8 cellular contexts compared by ENCODE assay signal in the genomic region with DNA sequence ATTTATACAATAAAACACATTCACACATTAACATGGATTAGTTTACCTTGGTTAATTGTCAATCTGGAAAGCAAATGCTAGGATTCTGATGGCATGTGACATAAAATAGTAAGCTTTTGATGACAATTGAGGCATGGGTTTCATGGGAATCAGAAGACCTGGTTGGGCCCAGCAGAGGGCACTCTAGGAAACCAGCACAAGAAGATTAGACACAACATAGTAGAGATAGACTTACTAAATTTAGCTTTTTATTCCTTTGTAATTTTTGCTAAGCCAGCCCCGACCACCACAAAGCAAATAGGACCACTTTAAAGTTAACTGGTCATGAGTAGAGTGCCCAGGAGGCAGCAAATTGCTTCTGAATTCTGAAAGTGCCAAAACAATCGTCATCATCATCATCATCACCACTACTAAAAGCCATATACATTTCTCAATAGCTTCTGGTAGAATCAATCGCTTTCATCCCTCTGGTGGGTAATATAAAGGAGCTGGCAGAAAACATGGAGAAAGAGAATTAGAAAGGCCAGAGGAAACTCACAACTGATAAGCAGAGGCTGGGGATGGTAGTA.
A peak's percentile ranks its signal among the peaks of the same experiment; 100 is the strongest.
DNase-seq lines count a peak whose midpoint lies in the region; ATAC-seq and TF ChIP-seq lines count a peak whose summit lies in the region.

No MANE protein-coding gene starts in this region.

- no peaks in the 10 kb centered on the region for H3K4me1 Mint-ChIP-seq in T-cell

- no peak overlapping the region for H2BK120ac ChIP-seq in neuronal stem cell (ENCODE audit: low read depth, low read length)

- H2AK5ac ChIP-seq in neuronal stem cell (ENCODE audit: low read depth, low read length), result no peak overlapping the region

- no peak overlapping the region for H2BK5ac ChIP-seq in neuronal stem cell (ENCODE audit: low read length)

- TF ChIP-seq CTCF in cardiac muscle cell (IDR thresholded peaks at IDR 0.05; ENCODE audit: low read depth, low read length) (peak; percentile 52), right atrium auricular region (IDR thresholded peaks at IDR 0.05) (peak in 1 of 2 donors; percentile 47)

- H4K91ac ChIP-seq in neuronal stem cell (ENCODE audit: low read depth, low read length, poor library complexity), result no peak overlapping the region

- DNase-seq in cardiac muscle cell (ENCODE audit: low read depth in 1 of 2, low spot score in 1 of 2), result peak in 1 of 2 donors; percentile 72
- DNase-seq in right atrium auricular region (ENCODE audit: low spot score), result no peak
- DNase-seq in T-cell, result peak in 21 of 34 experiments; percentile 2 to 31 (median 15)
- DNase-seq in epithelial cell of prostate (ENCODE audit: low read depth, low spot score), result no peak
- DNase-seq in neuronal stem cell (ENCODE audit: low spot score), result no peak
- no peak for DNase-seq in NCI-H2029 (lab: John Stamatoyannopoulos, UW)
- DNase-seq in NCI-H1048 (lab: John Stamatoyannopoulos, UW), result no peak

- no peak overlapping the region for H3K4me2 ChIP-seq in neuronal stem cell (ENCODE audit: insufficient read depth, low read length, poor library complexity, severe bottlenecking)

- H4K8ac ChIP-seq in neuronal stem cell (ENCODE audit: low read depth, low read length), result no peak overlapping the region

- H3K4ac ChIP-seq in neuronal stem cell (ENCODE audit: low read length), result no peak overlapping the region

- H2AFZ ChIP-seq in neuronal stem cell (ENCODE audit: low read length), result peak overlapping the region; percentile 78

- POLR2A ChIA-PET in T-cell (lab: Charles Lee), result interaction anchor here in 1 of 2 donors (1.0 kb wide), 1 partner anchor 163 kb away, joined by 4 read pairs; a partner anchor contains a TSS

- no peak overlapping the region for H3K27ac Mint-ChIP-seq in T-cell

- CTCF ChIA-PET in T-cell (lab: Charles Lee), result interaction anchor here (0.6 to 7.1 kb wide), 11 partner anchors 8 to 203 kb away, joined by 3 to 126 read pairs (median 5); a partner anchor contains a TSS

- H3K9ac ChIP-seq in neuronal stem cell (ENCODE audit: low read depth, low read length, poor library complexity), result no peak overlapping the region

- H3K9me3 ChIP-seq in cardiac muscle cell (ENCODE audit: low read depth), result no peaks in the 10 kb centered on the region
- no peaks in the 10 kb centered on the region for H3K9me3 ChIP-seq in right atrium auricular region
- H3K9me3 ChIP-seq in neuronal stem cell (replicated peaks in 1 of 2; ENCODE audit: control insufficient read depth in 2 of 2, insufficient read depth in 1 of 2, low read depth in 1 of 2, low read length in 2 of 2), result no peaks in the 10 kb centered on the region

- no peaks in the 10 kb centered on the region for H3K9me3 Mint-ChIP-seq in T-cell

- H2BK12ac ChIP-seq in neuronal stem cell (ENCODE audit: low read length), result no peak overlapping the region

- H3K36me3 ChIP-seq in cardiac muscle cell, result no peaks in the 10 kb centered on the region
- H3K36me3 ChIP-seq in right atrium auricular region, result no peaks in the 10 kb centered on the region
- no peaks in the 10 kb centered on the region for H3K36me3 ChIP-seq in neuronal stem cell (replicated peaks in 1 of 2; ENCODE audit: control insufficient read depth in 2 of 2, insufficient read depth in 2 of 2, low read length in 2 of 2)

- ATAC-seq in T-cell (replicated peaks in 1 of 4) (no peak), HG03439 (IDR thresholded peaks at IDR 0.05; ENCODE audit: unreplicated experiment) (no peak)

- H3K27me3 ChIP-seq in cardiac muscle cell (no peaks in the 10 kb centered on the region), right atrium auricular region (no peaks in the 10 kb centered on the region), neuronal stem cell (ENCODE audit: control insufficient read depth in 3 of 3, insufficient read depth in 3 of 3, low read depth in 1 of 3, low read length in 3 of 3) (no peaks in the 10 kb centered on the region)

- no CpG with 5 or more reads among the region's 3 CpGs for WGBS in neuronal stem cell (ENCODE audit: extremely low coverage in 2 of 2, insufficient read length in 2 of 2, insufficient replicate concordance in 1 of 2), 2 donors

- H2BK15ac ChIP-seq in neuronal stem cell (ENCODE audit: low read length), result no peak overlapping the region

- H3K4me3 Mint-ChIP-seq in T-cell, result no peak overlapping the region

- H3K27ac ChIP-seq in cardiac muscle cell, result no peak overlapping the region
- no peak overlapping the region for H3K27ac ChIP-seq in right atrium auricular region
- peak overlapping the region; percentile 55 for H3K27ac ChIP-seq in epithelial cell of prostate
- H3K27ac ChIP-seq in neuronal stem cell (replicated peaks; ENCODE audit: low read length), result no peak overlapping the region

- H3K23ac ChIP-seq in neuronal stem cell (ENCODE audit: low read depth, low read length, poor library complexity), result no peak overlapping the region

- H3K4me3 ChIP-seq in cardiac muscle cell (no peak overlapping the region), right atrium auricular region (no peak overlapping the region), neuronal stem cell (ENCODE audit: low read length in 2 of 2) (no peak overlapping the region)

- peaks cover 5% of the 10 kb centered on the region for H3K4me1 ChIP-seq in cardiac muscle cell (ENCODE audit: low read depth)
- H3K4me1 ChIP-seq in right atrium auricular region, result no peaks in the 10 kb centered on the region
- peaks cover 0 to 6% of the 10 kb centered on the region in 2 donors for H3K4me1 ChIP-seq in neuronal stem cell (ENCODE audit: control insufficient read depth in 2 of 2, insufficient read depth in 1 of 2, low read depth in 1 of 2, low read length in 2 of 2)

- H3K27me3 Mint-ChIP-seq in T-cell, result no peaks in the 10 kb centered on the region

- H3K14ac ChIP-seq in neuronal stem cell (ENCODE audit: low read length), result no peak overlapping the region

- H3K36me3 Mint-ChIP-seq in T-cell, result no peaks in the 10 kb centered on the region

- no peaks in the 10 kb centered on the region for H3K79me1 ChIP-seq in neuronal stem cell (ENCODE audit: low read depth, low read length)

- no peak overlapping the region for H3K18ac ChIP-seq in neuronal stem cell (ENCODE audit: low read length)

Comparison
In these comparisons a context has a peak if more than half of its experiments do, and no peak if none do; other contexts are left out.
1. DNase-seq: peak in T-cell (21 of 34); none in right atrium auricular region (single experiment), epithelial cell of prostate (single experiment), neuronal stem cell (single experiment), NCI-H2029 (single experiment) and NCI-H1048 (single experiment).